Comparison of ENCODE assay signal across 22 cellular contexts in the genomic region with DNA sequence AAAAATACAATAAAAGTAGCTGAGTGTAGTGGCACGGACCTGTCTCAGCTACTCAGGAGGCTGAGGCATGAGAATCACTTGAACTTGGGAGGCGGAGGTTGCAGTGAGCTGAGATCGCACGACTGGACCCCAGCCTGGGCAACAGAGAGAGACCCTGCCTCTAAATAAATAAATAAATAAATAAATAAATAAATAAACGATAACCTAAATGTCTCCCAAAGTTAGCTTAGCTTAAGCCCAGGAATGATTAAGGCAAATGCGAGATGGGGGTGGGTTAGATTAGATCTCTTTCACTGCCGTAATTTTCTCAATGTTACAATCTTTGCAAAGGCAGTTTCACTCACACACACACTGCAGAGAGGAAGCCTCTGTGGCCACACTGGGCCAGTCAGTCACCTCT. TPM values are rescaled to one million over a fixed set of nuclear protein-coding genes. Genes with fewer than 3 reads are reported as not detected.
DNase-seq lines count a peak whose midpoint lies in the region; ATAC-seq and TF ChIP-seq lines count a peak whose summit lies in the region.
"Had no signal": no experiment of that assay in that cellular context is flagged by ENCODE, and none has a peak within 500 bp of the region (broad histone marks: within the 10 kb centered on the region; RNA-seq: fewer than 3 reads in every experiment).

No MANE protein-coding gene starts in this region.

- H3K4me2 ChIP-seq in HCT116 (ENCODE audit: low read length): peak overlapping the region; percentile 65
- H3K4me2 ChIP-seq in PC-9: peak overlapping the region; percentile 47

- intact Hi-C loops in HCT116 (cut with micrococcal nuclease): no loop called here
- intact Hi-C loops in PC-9 (cut with micrococcal nuclease; ENCODE audit: unreplicated experiment): no loop called here
- intact Hi-C loops in posterior vena cava (cut with DNase I): no loop called here

- peak overlapping the region; percentile 48 for H3K9ac ChIP-seq in HCT116 (ENCODE audit: low read length)
- H3K9ac ChIP-seq in endodermal cell (ENCODE audit: extremely low read depth, low read length, poor library complexity, severe bottlenecking): no peak overlapping the region

- H3K9me2 ChIP-seq in HCT116 (ENCODE audit: insufficient read depth) (no peaks in the 10 kb centered on the region), PC-9 (ENCODE audit: insufficient read depth) (no peaks in the 10 kb centered on the region)

- H4K20me1 ChIP-seq in HCT116 (ENCODE audit: insufficient read depth) (no peaks in the 10 kb centered on the region), PC-9 (ENCODE audit: insufficient read depth) (no peaks in the 10 kb centered on the region)

- POLR2A ChIA-PET in HCT116 (lab: Charles Lee) (interaction anchor here (1.4 to 1.6 kb wide), 3 partner anchors 9 to 45 kb away, joined by 3 to 7 read pairs (median 5); no protein-coding TSS in a partner anchor), PC-9 (lab: Charles Lee; ENCODE audit: unreplicated experiment) (no interaction called here)

- peak overlapping the region; percentile 28; the same call in 1 of the 2 replicates for H3K27ac ChIP-seq in HCT116 (ENCODE audit: low read depth, low read length)
- peak overlapping the region; percentile 59; the same call in 1 of the 2 replicates for H3K27ac ChIP-seq in PC-9
- no peak overlapping the region for H3K27ac ChIP-seq in endodermal cell (ENCODE audit: low read depth, low read length)
- H3K27ac ChIP-seq in SJCRH30: no peak overlapping the region
- H3K27ac ChIP-seq: neutrophil, psoas muscle, sigmoid colon had no signal

- TF ChIP-seq RAD21 in HCT116 (IDR thresholded peaks at IDR 0.05; ENCODE audit: low read depth): no peak

- peaks cover 4% of the 10 kb centered on the region for H3K9me3 Mint-ChIP-seq in endodermal cell
- H3K9me3 Mint-ChIP-seq: activated naive CD4-positive, alpha-beta T cell treated with anti-CD3 and anti-CD28 coated beads for 36 hours; activated T-helper 1 cell treated with anti-CD3 and anti-CD28 coated beads, Interleukin-12 subunit alpha, Interleukin-12 subunit beta, Interleukin-2, Interleukin-4 antibody, amounts not matched to agents 30 ng/mL and 10 ng/mL and 1 ng/mL, durations not matched to agents 14 hours and 24 hours and 36 hours; CD8-positive, alpha-beta T cell; stimulated activated effector memory CD8-positive, alpha-beta T cell treated with anti-CD3 and anti-CD28 coated beads, Interleukin-12 subunit alpha, Interleukin-12 subunit beta, amount 100 ng/mL, for 72 hours; T-cell had no signal

- H3K4me1 ChIP-seq in HCT116 (ENCODE audit: control insufficient read depth in 1 of 2, insufficient read depth in 2 of 2, low read length in 2 of 2) (peaks cover 10 to 23% of the 10 kb centered on the region in 2 experiments), PC-9 (replicated peaks; ENCODE audit: insufficient read depth) (peaks cover 21% of the 10 kb centered on the region), endodermal cell (ENCODE audit: control insufficient read depth, insufficient read depth, low read length) (peaks cover 6% of the 10 kb centered on the region), SJCRH30 (no peaks in the 10 kb centered on the region)

- ATAC-seq in HCT116: peak; percentile 26; the same call in 1 of the 2 replicates
- ATAC-seq in HG02763 (IDR thresholded peaks at IDR 0.05; ENCODE audit: unreplicated experiment): no peak

- no peak overlapping the region for H3K4me3 Mint-ChIP-seq in endodermal cell
- H3K4me3 Mint-ChIP-seq: activated naive CD4-positive, alpha-beta T cell treated with anti-CD3 and anti-CD28 coated beads for 36 hours; activated T-helper 1 cell treated with anti-CD3 and anti-CD28 coated beads, Interleukin-12 subunit alpha, Interleukin-12 subunit beta, Interleukin-2, Interleukin-4 antibody, amounts not matched to agents 30 ng/mL and 10 ng/mL and 1 ng/mL, durations not matched to agents 14 hours and 24 hours and 36 hours; CD8-positive, alpha-beta T cell; stimulated activated effector memory CD8-positive, alpha-beta T cell treated with anti-CD3 and anti-CD28 coated beads, Interleukin-12 subunit alpha, Interleukin-12 subunit beta, amount 100 ng/mL, for 72 hours; T-cell had no signal

- H3K36me3 Mint-ChIP-seq in endodermal cell (ENCODE audit: low read depth): no peaks in the 10 kb centered on the region
- H3K36me3 Mint-ChIP-seq: CD8-positive, alpha-beta T cell; stimulated activated effector memory CD8-positive, alpha-beta T cell treated with anti-CD3 and anti-CD28 coated beads, Interleukin-12 subunit alpha, Interleukin-12 subunit beta, amount 100 ng/mL, for 72 hours; T-cell had no signal

- H3F3A ChIP-seq in PC-9 (ENCODE audit: insufficient read depth, low read depth): peaks cover 12% of the 10 kb centered on the region; the same call in 1 of the 2 replicates

- H3K4me3 ChIP-seq in HCT116 (replicated peaks in 1 of 2; ENCODE audit: low read depth in 1 of 2, low read length in 2 of 2) (no peak overlapping the region), PC-9 (no peak overlapping the region), endodermal cell (ENCODE audit: low read length) (no peak overlapping the region), SJCRH30 (no peak overlapping the region)
- H3K4me3 ChIP-seq: adrenal gland, heart left ventricle, psoas muscle, sigmoid colon had no signal

- no peak for TF ChIP-seq POLR2A in HCT116 (IDR thresholded peaks at IDR 0.05; ENCODE audit: borderline replicate concordance, extremely low read depth, insufficient read depth, insufficient read length)

- BruUV-seq in HCT116 (replicated peaks; lab: Mats Ljungman, UMichigan): no TSS peak
- BruUV-seq in PC-9 (replicated peaks; lab: Mats Ljungman, UMichigan): no TSS peak

- no peak for DNase-seq in HCT116 (ENCODE audit: low read depth, low spot score)
- DNase-seq in PC-9: no peak
- DNase-seq in endodermal cell: no peak
- DNase-seq in posterior vena cava (ENCODE audit: low spot score): peak; percentile 35
- no peak for DNase-seq in activated CD8-positive, alpha-beta memory T cell treated with anti-CD3 and anti-CD28 coated beads, Interleukin-2, amount 50 U/mL, for 4 hours
- no peak for DNase-seq in SJCRH30
- DNase-seq: effector memory CD4-positive, alpha-beta T cell; GOT3; heart left ventricle; NCI-H1417; NCI-H2107; psoas muscle; SIG-M5; sigmoid colon had no signal

- H3K27ac Mint-ChIP-seq in endodermal cell: peak overlapping the region; percentile 72
- H3K27ac Mint-ChIP-seq: activated T-helper 1 cell treated with anti-CD3 and anti-CD28 coated beads, Interleukin-12 subunit alpha, Interleukin-12 subunit beta, Interleukin-2, Interleukin-4 antibody, amounts not matched to agents 30 ng/mL and 10 ng/mL and 1 ng/mL, durations not matched to agents 14 hours and 24 hours and 36 hours; CD8-positive, alpha-beta T cell; stimulated activated effector memory CD8-positive, alpha-beta T cell treated with anti-CD3 and anti-CD28 coated beads, Interleukin-12 subunit alpha, Interleukin-12 subunit beta, amount 100 ng/mL, for 72 hours had no signal

- no peaks in the 10 kb centered on the region for H3K36me3 ChIP-seq in HCT116 (ENCODE audit: control insufficient read depth in 1 of 2, insufficient read depth in 2 of 2, low read length in 2 of 2)
- H3K36me3 ChIP-seq in PC-9 (ENCODE audit: low read depth): no peaks in the 10 kb centered on the region
- H3K36me3 ChIP-seq in endodermal cell (ENCODE audit: control insufficient read depth, insufficient read depth, low read length): no peaks in the 10 kb centered on the region
- H3K36me3 ChIP-seq in SJCRH30: no peaks in the 10 kb centered on the region
- H3K36me3 ChIP-seq: adrenal gland, heart left ventricle, neutrophil, sigmoid colon had no signal

- H2AFZ ChIP-seq in HCT116 (ENCODE audit: low read depth, low read length, poor library complexity, severe bottlenecking): no peak overlapping the region
- no peak overlapping the region for H2AFZ ChIP-seq in PC-9

- CTCF ChIA-PET in HCT116 (lab: Charles Lee) (interaction anchor here (0.8 to 1.9 kb wide), 6 partner anchors 8 to 261 kb away, joined by 3 to 7 read pairs (median 4); no protein-coding TSS in a partner anchor), PC-9 (lab: Charles Lee) (interaction anchor here (1.0 kb wide), 1 partner anchor 104 kb away, joined by 4 read pairs; no protein-coding TSS in a partner anchor)

- H3K9me3 ChIP-seq in HCT116 (ENCODE audit: control insufficient read depth in 1 of 2, insufficient read depth in 1 of 2, low read depth in 1 of 2, low read length in 2 of 2): no peaks in the 10 kb centered on the region
- no peaks in the 10 kb centered on the region for H3K9me3 ChIP-seq in PC-9 (ENCODE audit: insufficient read depth, low read depth)
- H3K9me3 ChIP-seq in endodermal cell (ENCODE audit: control insufficient read depth, low read length): peaks cover 11% of the 10 kb centered on the region
- H3K9me3 ChIP-seq in SJCRH30 (replicated peaks): no peaks in the 10 kb centered on the region
- H3K9me3 ChIP-seq: adrenal gland, heart left ventricle, neutrophil, psoas muscle, sigmoid colon had no signal

- RAD21 ChIA-PET in HCT116 (lab: Charles Lee; ENCODE audit: low non-redundant PET in 1 of 2, low total read pairs in 2 of 2, uncharacterized antibody in 2 of 2, unreplicated experiment in 2 of 2): no interaction called here

- H3K79me2 ChIP-seq in HCT116 (ENCODE audit: insufficient read depth, low read length) (no peaks in the 10 kb centered on the region), PC-9 (ENCODE audit: low read depth) (no peaks in the 10 kb centered on the region)

- H3K27me3 ChIP-seq in HCT116 (ENCODE audit: insufficient read depth, low read length) (no peaks in the 10 kb centered on the region), PC-9 (ENCODE audit: insufficient read depth, low read depth) (no peaks in the 10 kb centered on the region), endodermal cell (ENCODE audit: control insufficient read depth, insufficient read depth, low read length, poor library complexity, severe bottlenecking) (no peaks in the 10 kb centered on the region), SJCRH30 (no peaks in the 10 kb centered on the region)
- H3K27me3 ChIP-seq: adrenal gland, heart left ventricle, neutrophil, sigmoid colon had no signal

- H3K4me1 Mint-ChIP-seq in endodermal cell: peaks cover 55% of the 10 kb centered on the region

- 85 to 93% methylated on average over 3 to 4 of the region's 7 CpGs for WGBS in endodermal cell (ENCODE audit: insufficient coverage in 1 of 2, insufficient read length in 1 of 2), 2 experiments

- TF ChIP-seq CTCF in HCT116 (IDR thresholded peaks at IDR 0.05 in 2 of 3, conservative IDR thresholded peaks at IDR 0.05 in 1 of 3; ENCODE audit: borderline replicate concordance in 1 of 3, insufficient read depth in 1 of 3, low read depth in 2 of 3, low read length in 2 of 3): no peak
- no peak for TF ChIP-seq CTCF in PC-9 (conservative IDR thresholded peaks at IDR 0.05)
- no peak for TF ChIP-seq CTCF in endodermal cell (conservative IDR thresholded peaks at IDR 0.05)

- no peaks in the 10 kb centered on the region for H3K27me3 Mint-ChIP-seq in endodermal cell (ENCODE audit: insufficient read depth)

TF ChIP-seq in HCT116, 20 proteins besides CTCF, POLR2A, EP300 and RAD21 (continues in another document):
- no peak for TF ChIP-seq CEBPB (IDR thresholded peaks at IDR 0.05; ENCODE audit: low read depth)
- no peak for TF ChIP-seq JUND (IDR thresholded peaks at IDR 0.05)

RNA-seq across cellular contexts. Expression of gene WSB1, which starts 46.7 kb away (rescaled TPM):
- 88.0 TPM for total RNA-seq in HCT116 (2021; ENCODE audit: unreplicated experiment)
- 68.8 and 74.3 TPM in 2 replicates for polyA plus RNA-seq in HCT116 (2012)
- 66.2 and 101 TPM in 2 replicates for total RNA-seq in PC-9 (2021)
- total RNA-seq in endodermal cell: 100 to 1,000 TPM; 236 to 270 TPM
- polyA plus RNA-seq in endodermal cell (2013, experiment 1 of 2): 364 TPM
- polyA plus RNA-seq in endodermal cell (2013, experiment 2 of 2): 298 TPM
- total RNA-seq in posterior vena cava: 100 to 1,000 TPM; 206 to 227 TPM
- total RNA-seq in SJCRH30 (2014; rRNA removed; shearing (Covaris generic)): 118 and 160 TPM in 2 replicates

Comparison
In these comparisons a context has a peak if more than half of its experiments do, and no peak if none do; other contexts are left out.
1. H3K27ac ChIP-seq: peak in HCT116 (single experiment) and PC-9 (single experiment); none in endodermal cell (single experiment) and SJCRH30 (single experiment).